Comparison of ENCODE assay signal across 8 cellular contexts in the genomic region with DNA sequence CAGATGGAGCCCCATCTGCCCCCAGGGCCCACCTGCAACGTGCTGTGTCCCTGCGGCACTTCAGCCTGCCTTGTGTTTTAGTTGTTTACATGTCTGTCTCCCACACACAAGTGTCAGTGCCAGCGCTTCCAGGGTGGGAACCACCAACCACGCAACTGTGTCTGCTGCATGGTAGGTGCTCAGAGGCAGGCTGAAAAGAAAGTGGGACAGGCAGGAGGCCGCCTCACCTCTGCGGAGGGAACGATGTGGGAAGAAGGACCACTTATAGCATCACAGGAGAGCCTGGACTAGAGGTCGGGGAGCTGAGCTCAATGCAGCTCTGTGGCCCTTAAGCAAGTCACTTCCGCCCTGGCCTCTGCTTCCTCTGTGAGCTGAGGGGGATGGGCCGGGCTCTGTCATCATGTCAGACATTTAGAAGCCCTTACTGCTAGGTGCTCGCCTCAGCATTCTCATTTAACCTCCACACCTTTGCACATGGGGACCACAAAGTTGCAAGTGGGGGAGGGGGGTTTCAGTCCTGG. TPM values are rescaled to one million over a fixed set of nuclear protein-coding genes. Genes with fewer than 3 reads are reported as not detected.
A peak's percentile ranks its signal among the peaks of the same experiment; 100 is the strongest.
DNase-seq lines count a peak whose midpoint lies in the region; ATAC-seq and TF ChIP-seq lines count a peak whose summit lies in the region.

No MANE protein-coding gene starts in this region.

- H3K27ac ChIP-seq in lower lobe of right lung (peak overlapping the region; percentile 88), SJCRH30 (no peak overlapping the region)

- peak; percentile 58 for TF ChIP-seq POLR2A in GM19193 (IDR thresholded peaks at IDR 0.05; ENCODE audit: extremely low read depth, insufficient read depth, insufficient read length)

- ATAC-seq in lower lobe of right lung: peak; percentile 75 to 76

- H3K4me1 ChIP-seq in lower lobe of right lung (peaks cover 61% of the 10 kb centered on the region), SJCRH30 (no peaks in the 10 kb centered on the region)

- H3K4me3 ChIP-seq in lower lobe of right lung (peak overlapping the region; percentile 27), SJCRH30 (no peak overlapping the region)

- DNase-seq in SKM-1 (lab: John Stamatoyannopoulos, UW; ENCODE audit: unreplicated experiment) (peak; percentile 64), lower lobe of right lung (peak; percentile 91), SJCRH30 (no peak), SHP77 treated with DMSO at 0.1 percent for 48 hours (lab: John Stamatoyannopoulos, UW) (no peak), NCI-H1436 treated with DMSO at 0.1 percent for 48 hours (lab: John Stamatoyannopoulos, UW) (no peak)
- DNase-seq in activated naive CD4-positive, alpha-beta T cell treated with anti-CD3 and anti-CD28 coated beads, Interleukin-2, amount 50 U/mL, for 16 hours: peak; percentile 81
- DNase-seq in stimulated activated CD8-positive, alpha-beta memory T cell treated with anti-CD3 and anti-CD28 coated beads, Interleukin-4, amount 100 ng/mL, for 24 hours (ENCODE audit: low read depth): peak; percentile 70

- H3K36me3 ChIP-seq in lower lobe of right lung (no peaks in the 10 kb centered on the region), SJCRH30 (no peaks in the 10 kb centered on the region; the same call in 1 of the 2 replicates)

- H3K9me3 ChIP-seq in lower lobe of right lung (no peaks in the 10 kb centered on the region), SJCRH30 (replicated peaks) (no peaks in the 10 kb centered on the region)

- TF ChIP-seq CTCF in lower lobe of right lung (IDR thresholded peaks at IDR 0.05): no peak

- H3K27me3 ChIP-seq in lower lobe of right lung (ENCODE audit: low read depth) (no peaks in the 10 kb centered on the region), SJCRH30 (no peaks in the 10 kb centered on the region)

- intact Hi-C loops in lower lobe of right lung (cut with DNase I): no loop called here

RNA-seq across cellular contexts. Expression of a gene that starts 17.8 kb away (rescaled TPM):
- total RNA-seq in lower lobe of right lung: 57.7 TPM
- total RNA-seq in SJCRH30 (2014; rRNA removed; shearing (Covaris generic)): 7.4 and 8.4 TPM in 2 replicates

Comparison
In these comparisons a context has a peak if more than half of its experiments do, and no peak if none do; other contexts are left out.
1. DNase-seq: peak in SKM-1 (single experiment), activated naive CD4-positive, alpha-beta T cell treated with anti-CD3 and anti-CD28 coated beads, Interleukin-2, amount 50 U/mL, for 16 hours (single experiment), lower lobe of right lung (single experiment) and stimulated activated CD8-positive, alpha-beta memory T cell treated with anti-CD3 and anti-CD28 coated beads, Interleukin-4, amount 100 ng/mL, for 24 hours (single experiment); none in SJCRH30 (0 of 2), SHP77 treated with DMSO at 0.1 percent for 48 hours (single experiment) and NCI-H1436 treated with DMSO at 0.1 percent for 48 hours (single experiment).